Comparison of ENCODE assay signal across 11 cellular contexts in genomic region chr2:153106802-153107477, GRCh38.
A peak's percentile ranks its signal among the peaks of the same experiment; 100 is the strongest.
DNase-seq lines count a peak whose midpoint lies in the region; ATAC-seq and TF ChIP-seq lines count a peak whose summit lies in the region.
"Had no signal": no experiment of that assay in that cellular context is flagged by ENCODE, and none has a peak within 500 bp of the region (broad histone marks: within the 10 kb centered on the region; RNA-seq: fewer than 3 reads in every experiment).

No MANE protein-coding gene starts in this region.

- no peaks in the 10 kb centered on the region for H3K36me3 ChIP-seq in PC-9 (ENCODE audit: low read depth)
- H3K36me3 ChIP-seq: upper lobe of right lung had no signal

- no peak for DNase-seq in stimulated activated naive CD8-positive, alpha-beta T cell treated with anti-CD3 and anti-CD28 coated beads, Interleukin-15, amount 100 ng/mL, for 72 hours
- DNase-seq in stimulated activated naive CD8-positive, alpha-beta T cell treated with anti-CD3 and anti-CD28 coated beads, Interleukin-15, Interleukin-2, amounts not matched to agents 100 U/mL and 50 U/mL, for 24 hours = no peak
- DNase-seq in PC-9 (no peak), AML-193 (lab: John Stamatoyannopoulos, UW) (no peak), HuH-7.5 (ENCODE audit: low spot score) (no peak)
- DNase-seq in stimulated activated naive CD4-positive, alpha-beta T cell (lab: John Stamatoyannopoulos, UW) = no peak
- DNase-seq in activated effector memory CD4-positive, alpha-beta T cell treated with Interleukin-2 at 50 U/mL for 16 hours = no peak
- DNase-seq: IMR-90, NCI-H187, upper lobe of right lung had no signal

- no peak for TF ChIP-seq CTCF in PC-9 (conservative IDR thresholded peaks at IDR 0.05)

- no peak overlapping the region for H3K27ac ChIP-seq in PC-9
- H3K27ac ChIP-seq: upper lobe of right lung had no signal

- no peaks in the 10 kb centered on the region for H3F3A ChIP-seq in PC-9 (ENCODE audit: insufficient read depth, low read depth)

- 0 out of 2 replicates have a peak overlapping the region, but pooled peaks have one; percentile 11 for H2AFZ ChIP-seq in PC-9

- no peaks in the 10 kb centered on the region for H3K27me3 Mint-ChIP-seq in stimulated activated naive CD8-positive, alpha-beta T cell treated with anti-CD3 and anti-CD28 coated beads, Interleukin-15, amount 100 ng/mL, for 72 hours

- H3K9me3 ChIP-seq in PC-9 (ENCODE audit: insufficient read depth, low read depth) = no peaks in the 10 kb centered on the region
- H3K9me3 ChIP-seq: upper lobe of right lung had no signal

- CTCF ChIA-PET in PC-9 (lab: Charles Lee) = no interaction called here

- H3K4me2 ChIP-seq in PC-9 = peak overlapping the region; percentile 66

- H3K4me3 ChIP-seq in PC-9 = peak overlapping the region; percentile 35; the same call in 1 of the 2 replicates
- H3K4me3 ChIP-seq: upper lobe of right lung had no signal

- no peaks in the 10 kb centered on the region for H3K79me2 ChIP-seq in PC-9 (ENCODE audit: low read depth)

- BruUV-seq in PC-9 (replicated peaks; lab: Mats Ljungman, UMichigan) = no TSS peak

- peak overlapping the region; percentile 6 to 28 for H3K4me3 Mint-ChIP-seq in stimulated activated naive CD8-positive, alpha-beta T cell treated with anti-CD3 and anti-CD28 coated beads, Interleukin-15, amount 100 ng/mL, for 72 hours

- H3K9me2 ChIP-seq in PC-9 (ENCODE audit: insufficient read depth) = no peaks in the 10 kb centered on the region

- H3K4me1 ChIP-seq in PC-9 (replicated peaks; ENCODE audit: insufficient read depth) = no peaks in the 10 kb centered on the region
- H3K4me1 ChIP-seq: upper lobe of right lung had no signal

- no peak for ATAC-seq in stimulated activated naive CD8-positive, alpha-beta T cell treated with anti-CD3 and anti-CD28 coated beads, Interleukin-15, amount 100 ng/mL, for 72 hours
- ATAC-seq in stimulated activated naive CD8-positive, alpha-beta T cell treated with anti-CD3 and anti-CD28 coated beads, Interleukin-15, Interleukin-2, amounts not matched to agents 100 U/mL and 50 U/mL, for 24 hours = no peak
- peak; percentile 69 for ATAC-seq in HG02571 (IDR thresholded peaks at IDR 0.05; ENCODE audit: unreplicated experiment)
- ATAC-seq: upper lobe of right lung had no signal

- H3K9me3 Mint-ChIP-seq in stimulated activated naive CD8-positive, alpha-beta T cell treated with anti-CD3 and anti-CD28 coated beads, Interleukin-15, amount 100 ng/mL, for 72 hours = no peaks in the 10 kb centered on the region

- intact Hi-C loops in PC-9 (cut with micrococcal nuclease; ENCODE audit: unreplicated experiment) = no loop called here

- POLR2A ChIA-PET in PC-9 (lab: Charles Lee; ENCODE audit: unreplicated experiment) = no interaction called here

- no peaks in the 10 kb centered on the region for H4K20me1 ChIP-seq in PC-9 (ENCODE audit: insufficient read depth)

- H3K4me1 Mint-ChIP-seq in stimulated activated naive CD8-positive, alpha-beta T cell treated with anti-CD3 and anti-CD28 coated beads, Interleukin-15, amount 100 ng/mL, for 72 hours = no peaks in the 10 kb centered on the region

- H3K27me3 ChIP-seq in PC-9 (ENCODE audit: insufficient read depth, low read depth) = no peaks in the 10 kb centered on the region
- H3K27me3 ChIP-seq: upper lobe of right lung had no signal

- H3K27ac Mint-ChIP-seq in stimulated activated naive CD8-positive, alpha-beta T cell treated with anti-CD3 and anti-CD28 coated beads, Interleukin-15, amount 100 ng/mL, for 72 hours = peak overlapping the region in 1 of 2 donors; percentile 25
